Comparison of ENCODE assay signal across 15 cellular contexts in the genomic region with DNA sequence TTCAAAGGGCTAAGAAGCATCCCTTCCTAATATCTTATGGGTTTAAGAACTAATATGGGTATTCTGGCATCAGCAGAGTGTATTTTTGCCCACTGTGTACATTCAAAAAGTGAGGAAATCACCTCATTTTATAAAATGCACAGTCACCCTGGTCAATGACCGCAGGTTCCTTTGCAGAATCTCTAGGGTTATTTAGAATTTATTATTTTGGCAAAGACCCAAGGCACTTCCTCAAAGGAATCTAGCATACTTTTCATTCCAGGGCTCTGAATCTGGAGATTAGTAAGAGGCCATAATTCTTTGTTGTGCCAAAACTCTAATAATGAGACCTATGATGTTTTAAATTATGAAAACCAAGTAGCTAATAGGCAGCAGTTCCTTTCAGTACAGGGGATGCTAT. TPM values are rescaled to one million over a fixed set of nuclear protein-coding genes. Genes with fewer than 3 reads are reported as not detected.
DNase-seq lines count a peak whose midpoint lies in the region; ATAC-seq, FAIRE-seq and TF ChIP-seq lines count a peak whose summit lies in the region.
"Had no signal": no experiment of that assay in that cellular context is flagged by ENCODE, and none has a peak within 500 bp of the region (broad histone marks: within the 10 kb centered on the region; RNA-seq: fewer than 3 reads in every experiment).

No MANE protein-coding gene starts in this region.

- CTCF ChIA-PET in AG04450 (lab: Charles Lee): no interaction called here

- H3K27ac ChIP-seq in AG04450 (ENCODE audit: low read depth, low read length): no peak overlapping the region
- H3K27ac ChIP-seq in psoas muscle: no peak overlapping the region

- no peaks in the 10 kb centered on the region for H3K4me1 ChIP-seq in psoas muscle

- DNase-seq in AG04450 (ENCODE audit: low read depth, low spot score) (peak; percentile 46), HT1080 (ENCODE audit: low read depth) (peak; percentile 80), bronchial epithelial cell (ENCODE audit: low read depth) (peak; percentile 75), kidney epithelial cell (ENCODE audit: low read depth) (peak; percentile 45), DMS 273 (lab: John Stamatoyannopoulos, UW; ENCODE audit: unreplicated experiment) (no peak), NCI-H526 treated with DMSO at 0.1 percent for 48 hours (lab: John Stamatoyannopoulos, UW) (no peak), psoas muscle (no peak)
- no peak for DNase-seq in activated naive CD4-positive, alpha-beta T cell treated with Interleukin-2 at 50 U/mL for 16 hours
- DNase-seq: activated CD4-positive, alpha-beta T cell treated with anti-CD3 and anti-CD28 coated beads, Interleukin-2, amount 10 ng/mL, durations not matched to agents 7 days and 5 days; activated naive CD4-positive, alpha-beta T cell treated with anti-CD3 and anti-CD28 coated beads, Interleukin-2, amount 10 ng/mL, durations not matched to agents 7 days and 5 days; C1 segment of cervical spinal cord; NCI-H1436 treated with DMSO at 0.1 percent for 48 hours; T-cell had no signal

- intact Hi-C loops in psoas muscle (cut with DNase I): no loop called here

- no peaks in the 10 kb centered on the region for H3K9me3 ChIP-seq in AG04450 (ENCODE audit: control insufficient read depth, insufficient read depth, low read length)
- H3K9me3 ChIP-seq in psoas muscle: no peaks in the 10 kb centered on the region

- H3K27me3 ChIP-seq in AG04450 (ENCODE audit: control insufficient read depth, insufficient read depth, low read length) (no peaks in the 10 kb centered on the region), bronchial epithelial cell (ENCODE audit: control insufficient read depth, insufficient read depth, low read length) (no peaks in the 10 kb centered on the region), kidney epithelial cell (ENCODE audit: control insufficient read depth, insufficient read depth, low read length) (no peaks in the 10 kb centered on the region), psoas muscle (ENCODE audit: insufficient read depth in 3 of 3, low read length in 2 of 3) (no peaks in the 10 kb centered on the region)

- no peak for ATAC-seq in psoas muscle
- ATAC-seq: sciatic nerve, T-cell had no signal

- POLR2A ChIA-PET in AG04450 (lab: Yijun Ruan, JAX): interaction anchor here (0.7 kb wide), 1 partner anchor 373 kb away, joined by 3 read pairs; no protein-coding TSS in a partner anchor

- FAIRE-seq in bronchial epithelial cell (lab: Jason Lieb, UNC): no peak

- no peak for TF ChIP-seq CTCF in AG04450 (IDR thresholded peaks at IDR 0.05; ENCODE audit: low read depth, low read length)
- no peak for TF ChIP-seq CTCF in bronchial epithelial cell (IDR thresholded peaks at IDR 0.05; ENCODE audit: insufficient read depth, low read length, severe bottlenecking)
- no peak for TF ChIP-seq CTCF in kidney epithelial cell (IDR thresholded peaks at IDR 0.05; ENCODE audit: insufficient read depth, low read length, poor library complexity, severe bottlenecking)
- no peak for TF ChIP-seq CTCF in psoas muscle (IDR thresholded peaks at IDR 0.05)

- 29 to 47% (median 39%) methylated on average over 1 of the region's 1 CpG for WGBS in psoas muscle, 3 donors

- no peak overlapping the region for H3K4me3 ChIP-seq in AG04450 (ENCODE audit: low read depth, low read length)
- no peak overlapping the region for H3K4me3 ChIP-seq in bronchial epithelial cell (ENCODE audit: low read depth, low read length)
- H3K4me3 ChIP-seq in kidney epithelial cell (ENCODE audit: low read depth, low read length): no peak overlapping the region
- no peak overlapping the region for H3K4me3 ChIP-seq in psoas muscle

- H3K36me3 ChIP-seq in bronchial epithelial cell (ENCODE audit: control insufficient read depth, insufficient read depth, low read length) (no peaks in the 10 kb centered on the region), kidney epithelial cell (ENCODE audit: control insufficient read depth, insufficient read depth, low read length) (no peaks in the 10 kb centered on the region), psoas muscle (ENCODE audit: insufficient read depth in 1 of 2, low read depth in 1 of 2) (no peaks in the 10 kb centered on the region)

RNA-seq across cellular contexts. Expression of a gene that starts 27.2 kb away (rescaled TPM):
- 42.6 and 45.9 TPM in 2 replicates for polyA plus RNA-seq in AG04450 (2011; rRNA removed)
- polyA minus RNA-seq in AG04450 (2011; rRNA and poly(A)+ RNA removed): 51.4 and 55.2 TPM in 2 replicates
- total RNA-seq in HT1080 (2014; rRNA removed; shearing (Covaris generic)): 49.4 and 60.4 TPM in 2 replicates
- polyA plus RNA-seq in HT1080 (2015; cell fraction: cytosol; rRNA removed): 52.7 and 65.7 TPM in 2 replicates
- 175 and 178 TPM in 2 replicates for polyA plus RNA-seq in HT1080 (2015; cell fraction: nucleus; rRNA removed)
- 0.13 and 0.79 TPM in 2 replicates for total RNA-seq in bronchial epithelial cell
- 190 and 196 TPM in 2 replicates for total RNA-seq in kidney epithelial cell
- 1 to 10 TPM in 2 of 4 donors, under 1 TPM in 2; 0.27 to 4.8 (median 1.4) TPM for total RNA-seq in psoas muscle
- under 1 TPM; 0.04 to 0.52 (median 0.08) TPM for polyA plus RNA-seq in psoas muscle
- total RNA-seq: activated CD4-positive, alpha-beta T cell treated with anti-CD3 and anti-CD28 coated beads, Interleukin-2, amount 10 ng/mL, durations not matched to agents 7 days and 5 days; HT-29 had no signal

Comparison
In these comparisons a context has a peak if more than half of its experiments do, and no peak if none do; other contexts are left out.
1. DNase-seq: peak in AG04450 (single experiment), HT1080 (single experiment), bronchial epithelial cell (single experiment) and kidney epithelial cell (single experiment); none in activated naive CD4-positive, alpha-beta T cell treated with Interleukin-2 at 50 U/mL for 16 hours (single experiment), DMS 273 (single experiment), NCI-H526 treated with DMSO at 0.1 percent for 48 hours (single experiment) and psoas muscle (0 of 2).